In the genomic region with DNA sequence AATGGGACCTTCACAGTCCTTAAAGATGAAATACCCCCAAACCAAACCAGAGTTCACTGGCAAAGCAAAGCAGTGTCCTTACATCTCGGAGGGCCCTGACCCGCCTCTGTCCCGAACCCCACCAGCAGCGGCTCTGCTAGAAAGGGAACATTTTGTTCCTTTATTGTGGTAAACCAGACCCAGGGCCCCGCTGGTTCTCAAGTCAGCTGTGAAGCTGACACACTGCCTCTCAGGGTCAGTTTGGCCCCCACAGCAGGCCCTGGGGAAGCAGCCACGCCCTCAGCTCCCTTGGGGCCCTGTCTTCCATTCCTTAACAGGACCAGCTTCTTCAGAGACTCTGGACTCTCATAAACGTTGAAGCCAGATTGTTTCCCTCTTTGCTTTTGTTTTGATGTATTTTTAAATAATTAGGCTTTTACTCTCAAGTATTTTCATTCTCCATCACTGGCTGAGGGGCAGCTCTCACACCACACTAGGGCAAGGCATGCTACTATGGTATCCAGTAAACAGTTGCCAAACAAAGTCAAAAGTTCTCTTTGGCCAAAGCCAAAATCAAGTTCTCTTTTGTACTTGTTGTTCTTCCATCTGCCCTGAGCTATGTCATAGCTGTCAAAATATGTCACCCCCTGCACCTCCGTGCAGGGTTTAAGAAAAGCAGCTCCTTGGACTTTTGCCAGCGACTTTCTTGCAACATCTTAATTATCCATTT, we compare ENCODE assay signal across 8 cellular contexts.
DNase-seq lines count a peak whose midpoint lies in the region; ATAC-seq, FAIRE-seq and TF ChIP-seq lines count a peak whose summit lies in the region.

No MANE protein-coding gene starts in this region.

- ATAC-seq in left lung (peak; percentile 77), HG03039 (IDR thresholded peaks at IDR 0.05; ENCODE audit: unreplicated experiment) (no peak)
- ATAC-seq in activated T-cell treated with anti-CD3 and anti-CD28 coated beads, Interleukin-2, amount 50 U/mL, for 72 hours (replicated peaks in 1 of 2), result no peak
- no peak for ATAC-seq in stimulated activated naive CD8-positive, alpha-beta T cell treated with anti-CD3 and anti-CD28 coated beads, Interleukin-15, amount 100 ng/mL, for 72 hours

- H3K4me1 Mint-ChIP-seq in IgD-negative memory B cell, result peaks cover 53 to 66% (median 60%) of the 10 kb centered on the region in 3 donors
- H3K4me1 Mint-ChIP-seq in activated T-cell treated with anti-CD3 and anti-CD28 coated beads, Interleukin-2, amount 50 U/mL, for 72 hours (ENCODE audit: low read depth), result peaks cover 14% of the 10 kb centered on the region
- H3K4me1 Mint-ChIP-seq in stimulated activated naive CD8-positive, alpha-beta T cell treated with anti-CD3 and anti-CD28 coated beads, Interleukin-15, amount 100 ng/mL, for 72 hours, result peaks cover 10% of the 10 kb centered on the region

- H3K27me3 Mint-ChIP-seq in IgD-negative memory B cell, result no peaks in the 10 kb centered on the region
- H3K27me3 Mint-ChIP-seq in activated T-cell treated with anti-CD3 and anti-CD28 coated beads, Interleukin-2, amount 50 U/mL, for 72 hours (ENCODE audit: low read depth), result no peaks in the 10 kb centered on the region
- peaks cover 17% of the 10 kb centered on the region for H3K27me3 Mint-ChIP-seq in stimulated activated naive CD8-positive, alpha-beta T cell treated with anti-CD3 and anti-CD28 coated beads, Interleukin-15, amount 100 ng/mL, for 72 hours

- peaks cover 0 to 17% of the 10 kb centered on the region in 2 donors for H3K4me1 ChIP-seq in left lung
- no peaks in the 10 kb centered on the region for H3K4me1 ChIP-seq in small intestine (ENCODE audit: control insufficient read depth in 2 of 2, insufficient read depth in 1 of 2, low read depth in 1 of 2, low read length in 1 of 2)

- DNase-seq in brain microvascular endothelial cell (peak; percentile 55), left lung (no peak), small intestine (peak; percentile 10), NCI-H345 treated with DMSO at 0.1 percent for 48 hours (lab: John Stamatoyannopoulos, UW; ENCODE audit: unreplicated experiment) (no peak)
- DNase-seq in activated T-cell treated with anti-CD3 and anti-CD28 coated beads, Interleukin-2, amount 50 U/mL, for 72 hours, result no peak
- DNase-seq in stimulated activated naive CD8-positive, alpha-beta T cell treated with anti-CD3 and anti-CD28 coated beads, Interleukin-15, amount 100 ng/mL, for 72 hours, result no peak

- intact Hi-C loops in left lung (cut with DNase I), result no loop called here

- FAIRE-seq in small intestine (lab: Jason Lieb, UNC), result no peak

- H3K36me3 ChIP-seq in brain microvascular endothelial cell (replicated peaks) (no peaks in the 10 kb centered on the region), left lung (no peaks in the 10 kb centered on the region), small intestine (ENCODE audit: control insufficient read depth in 2 of 2, insufficient read depth in 2 of 2, low read length in 2 of 2) (no peaks in the 10 kb centered on the region)

- no peaks in the 10 kb centered on the region for H3K9me3 Mint-ChIP-seq in IgD-negative memory B cell
- H3K9me3 Mint-ChIP-seq in activated T-cell treated with anti-CD3 and anti-CD28 coated beads, Interleukin-2, amount 50 U/mL, for 72 hours, result no peaks in the 10 kb centered on the region
- no peaks in the 10 kb centered on the region for H3K9me3 Mint-ChIP-seq in stimulated activated naive CD8-positive, alpha-beta T cell treated with anti-CD3 and anti-CD28 coated beads, Interleukin-15, amount 100 ng/mL, for 72 hours

- H3K27me3 ChIP-seq in brain microvascular endothelial cell (replicated peaks) (no peaks in the 10 kb centered on the region), left lung (no peaks in the 10 kb centered on the region), small intestine (ENCODE audit: control insufficient read depth in 2 of 2, insufficient read depth in 2 of 2, low read length in 2 of 2) (no peaks in the 10 kb centered on the region)

- H3K27ac ChIP-seq in brain microvascular endothelial cell (no peak overlapping the region), left lung (peak overlapping the region; percentile 42 to 70), small intestine (ENCODE audit: low read depth in 1 of 2, low read length in 1 of 2) (peak overlapping the region in 1 of 2 donors; percentile 87)

- 39 to 62% (median 61%) methylated on average over 9 of the region's 9 CpGs for WGBS in small intestine, 3 donors

- in situ Hi-C loops in brain microvascular endothelial cell (cut with HindIII; ENCODE audit: low pct_ligation_motif_present, low sequenced_read_pairs), result no loop called here

- no peak for TF ChIP-seq CTCF in brain microvascular endothelial cell (IDR thresholded peaks at IDR 0.05; ENCODE audit: low read depth, low read length, missing control alignments)
- no peak for TF ChIP-seq CTCF in left lung (IDR thresholded peaks at IDR 0.05)

- H3K27ac Mint-ChIP-seq in IgD-negative memory B cell, result peak overlapping the region; percentile 72 to 84 (median 73)
- H3K27ac Mint-ChIP-seq in activated T-cell treated with anti-CD3 and anti-CD28 coated beads, Interleukin-2, amount 50 U/mL, for 72 hours, result no peak overlapping the region
- no peak overlapping the region for H3K27ac Mint-ChIP-seq in stimulated activated naive CD8-positive, alpha-beta T cell treated with anti-CD3 and anti-CD28 coated beads, Interleukin-15, amount 100 ng/mL, for 72 hours

- H3K9me3 ChIP-seq in left lung (no peaks in the 10 kb centered on the region), small intestine (ENCODE audit: control insufficient read depth, low read depth) (no peaks in the 10 kb centered on the region)

- H3K4me3 ChIP-seq in brain microvascular endothelial cell (ENCODE audit: low read depth, low read length) (no peak overlapping the region), left lung (no peak overlapping the region), small intestine (ENCODE audit: low read depth in 1 of 2, low read length in 2 of 2) (no peak overlapping the region)

- peak overlapping the region in 2 of 4 donors; percentile 5 to 75 for H3K4me3 Mint-ChIP-seq in IgD-negative memory B cell
- H3K4me3 Mint-ChIP-seq in activated T-cell treated with anti-CD3 and anti-CD28 coated beads, Interleukin-2, amount 50 U/mL, for 72 hours, result no peak overlapping the region
- no peak overlapping the region for H3K4me3 Mint-ChIP-seq in stimulated activated naive CD8-positive, alpha-beta T cell treated with anti-CD3 and anti-CD28 coated beads, Interleukin-15, amount 100 ng/mL, for 72 hours

- H3K36me3 Mint-ChIP-seq in IgD-negative memory B cell, result peaks cover 2% of the 10 kb centered on the region
- no peaks in the 10 kb centered on the region for H3K36me3 Mint-ChIP-seq in activated T-cell treated with anti-CD3 and anti-CD28 coated beads, Interleukin-2, amount 50 U/mL, for 72 hours (ENCODE audit: insufficient read depth in 2 of 2)

Comparison
In these comparisons a context has a peak if more than half of its experiments do, and no peak if none do; other contexts are left out.
1. H3K27ac Mint-ChIP-seq: peak in IgD-negative memory B cell (3 of 3); none in activated T-cell treated with anti-CD3 and anti-CD28 coated beads, Interleukin-2, amount 50 U/mL, for 72 hours (single experiment) and stimulated activated naive CD8-positive, alpha-beta T cell treated with anti-CD3 and anti-CD28 coated beads, Interleukin-15, amount 100 ng/mL, for 72 hours (0 of 2).
2. DNase-seq: peak in brain microvascular endothelial cell (single experiment) and small intestine (single experiment); none in left lung (0 of 2), activated T-cell treated with anti-CD3 and anti-CD28 coated beads, Interleukin-2, amount 50 U/mL, for 72 hours (0 of 2), NCI-H345 treated with DMSO at 0.1 percent for 48 hours (single experiment) and stimulated activated naive CD8-positive, alpha-beta T cell treated with anti-CD3 and anti-CD28 coated beads, Interleukin-15, amount 100 ng/mL, for 72 hours (0 of 2).